ENCODE assay signal across 20 cellular contexts in the genomic region with DNA sequence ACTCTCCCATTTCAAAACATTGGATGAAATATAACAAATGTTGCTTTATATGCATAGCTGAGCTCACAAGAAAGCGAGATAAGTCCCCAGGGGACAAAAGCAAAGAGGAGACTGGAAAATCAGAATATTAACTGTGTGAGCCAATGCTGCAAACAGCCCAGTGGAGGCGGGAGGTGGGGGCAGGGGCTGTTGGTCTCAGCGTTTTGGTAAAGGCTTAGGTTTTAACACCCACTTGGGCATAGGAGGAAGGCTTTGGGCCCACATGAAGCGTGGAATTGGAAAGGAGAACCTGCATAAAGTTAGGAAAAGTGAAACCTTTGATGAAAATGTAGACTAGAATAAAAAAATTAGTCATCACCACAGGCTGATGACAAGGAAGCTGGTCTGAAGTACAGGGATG. TPM values are rescaled to one million over a fixed set of nuclear protein-coding genes. Genes with fewer than 3 reads are reported as not detected.
DNase-seq lines count a peak whose midpoint lies in the region; ATAC-seq and TF ChIP-seq lines count a peak whose summit lies in the region.
"Had no signal": no experiment of that assay in that cellular context is flagged by ENCODE, and none has a peak within 500 bp of the region (broad histone marks: within the 10 kb centered on the region; RNA-seq: fewer than 3 reads in every experiment).

No MANE protein-coding gene starts in this region.

- no peaks in the 10 kb centered on the region for H3K79me2 ChIP-seq in Karpas-422 (ENCODE audit: low read length)

- H3K27me3 Mint-ChIP-seq in endodermal cell (ENCODE audit: insufficient read depth), result peaks cover 42% of the 10 kb centered on the region

- H3K36me3 Mint-ChIP-seq in endodermal cell (ENCODE audit: low read depth), result no peaks in the 10 kb centered on the region
- H3K36me3 Mint-ChIP-seq: CD8-positive, alpha-beta T cell had no signal

- H3K9ac ChIP-seq in Karpas-422 (ENCODE audit: low read length) (no peak overlapping the region), endodermal cell (ENCODE audit: extremely low read depth, low read length, poor library complexity, severe bottlenecking) (no peak overlapping the region)
- H3K9ac ChIP-seq: BLaER1 treated with 17β-estradiol and CSF1 and Interleukin-3, amounts not matched to agents 10 nM and 100 nM had no signal

- H3K4me3 ChIP-seq in Karpas-422 (ENCODE audit: low read length), result no peak overlapping the region
- no peak overlapping the region for H3K4me3 ChIP-seq in endodermal cell (ENCODE audit: low read length)
- H3K4me3 ChIP-seq in SJCRH30, result no peak overlapping the region
- H3K4me3 ChIP-seq: BLaER1 treated with 17β-estradiol and CSF1 and Interleukin-3, amounts not matched to agents 10 nM and 100 nM; GM12878 had no signal

- no peaks in the 10 kb centered on the region for H4K20me1 ChIP-seq in Karpas-422 (ENCODE audit: insufficient read depth, low read depth, low read length)
- H4K20me1 ChIP-seq: BLaER1 treated with 17β-estradiol and CSF1 and Interleukin-3, amounts not matched to agents 10 nM and 100 nM had no signal

- H3K4me2 ChIP-seq in Karpas-422 (ENCODE audit: low read depth, low read length, poor library complexity, severe bottlenecking), result peak overlapping the region; percentile 6
- H3K4me2 ChIP-seq: BLaER1 treated with 17β-estradiol and CSF1 and Interleukin-3, amounts not matched to agents 10 nM and 100 nM had no signal

- H3K9me3 Mint-ChIP-seq in endodermal cell, result peaks cover 16% of the 10 kb centered on the region

- no peak overlapping the region for H2AFZ ChIP-seq in Karpas-422 (ENCODE audit: low read length)

- H3K4me3 Mint-ChIP-seq in endodermal cell, result no peak overlapping the region
- H3K4me3 Mint-ChIP-seq: B cell; CD8-positive, alpha-beta T cell; H9; IgD-negative memory B cell had no signal

- peak; percentile 59 for DNase-seq in COLO829 (ENCODE audit: low spot score)
- no peak for DNase-seq in Karpas-422
- peak; percentile 3 for DNase-seq in endodermal cell
- DNase-seq in middle frontal gyrus (ENCODE audit: extremely low spot score, low spot score), result peak; percentile 1
- no peak for DNase-seq in SJCRH30
- DNase-seq in foreskin keratinocyte, result no peak
- no peak for DNase-seq in activated CD4-positive, alpha-beta T cell treated with anti-CD3 and anti-CD28 coated beads for 1 hour
- DNase-seq: CD8-positive, alpha-beta T cell; COR-L47; DMS 273 treated with DMSO at 0.1 percent for 48 hours; DMS53; DND-41; EL; H9 had no signal

- no peak overlapping the region for H3K27ac Mint-ChIP-seq in endodermal cell
- H3K27ac Mint-ChIP-seq: B cell; CD8-positive, alpha-beta T cell; H9; IgD-negative memory B cell had no signal

- peaks cover 3% of the 10 kb centered on the region for H3K4me1 Mint-ChIP-seq in endodermal cell

- H3K4me1 ChIP-seq in Karpas-422 (ENCODE audit: low read length) (peaks cover 42% of the 10 kb centered on the region), endodermal cell (ENCODE audit: control insufficient read depth, insufficient read depth, low read length) (no peaks in the 10 kb centered on the region), SJCRH30 (no peaks in the 10 kb centered on the region), foreskin keratinocyte (no peaks in the 10 kb centered on the region)

- TF ChIP-seq CTCF in endodermal cell (conservative IDR thresholded peaks at IDR 0.05) (no peak), foreskin keratinocyte (conservative IDR thresholded peaks at IDR 0.05) (no peak)

- ATAC-seq in foreskin keratinocyte, result no peak
- ATAC-seq: CD8-positive, alpha-beta T cell; GM12878; HepG2 had no signal

- H3K9me3 ChIP-seq in Karpas-422 (ENCODE audit: low read length) (peaks cover 7% of the 10 kb centered on the region; the same call in 1 of the 2 replicates), endodermal cell (ENCODE audit: control insufficient read depth, low read length) (peaks cover 15% of the 10 kb centered on the region), SJCRH30 (replicated peaks) (peaks cover 10% of the 10 kb centered on the region; the same call in 1 of the 2 replicates)

- WGBS in endodermal cell (ENCODE audit: insufficient coverage in 1 of 2, insufficient read length in 1 of 2), 2 experiments, result 88 to 92% methylated on average over 2 to 4 of the region's 4 CpGs

- no peaks in the 10 kb centered on the region for H3K9me2 ChIP-seq in Karpas-422 (replicated peaks; ENCODE audit: insufficient read depth, low read length)

- H3K36me3 ChIP-seq in Karpas-422 (ENCODE audit: insufficient read depth, low read length) (peaks cover 13% of the 10 kb centered on the region), endodermal cell (ENCODE audit: control insufficient read depth, insufficient read depth, low read length) (no peaks in the 10 kb centered on the region), SJCRH30 (no peaks in the 10 kb centered on the region)

- H3K27me3 ChIP-seq in Karpas-422 (ENCODE audit: low read length) (no peaks in the 10 kb centered on the region), endodermal cell (ENCODE audit: control insufficient read depth, insufficient read depth, low read length, poor library complexity, severe bottlenecking) (peaks cover 35% of the 10 kb centered on the region), SJCRH30 (no peaks in the 10 kb centered on the region), foreskin keratinocyte (peaks cover 27% of the 10 kb centered on the region)

- H3K27ac ChIP-seq in Karpas-422 (ENCODE audit: low read length), result peak overlapping the region; percentile 25; the same call in 1 of the 2 replicates
- H3K27ac ChIP-seq in endodermal cell (ENCODE audit: low read depth, low read length), result no peak overlapping the region
- no peak overlapping the region for H3K27ac ChIP-seq in SJCRH30
- H3K27ac ChIP-seq in foreskin keratinocyte, result no peak overlapping the region
- H3K27ac ChIP-seq: BLaER1 treated with 17β-estradiol and CSF1 and Interleukin-3, amounts not matched to agents 10 nM and 100 nM had no signal

RNA-seq across cellular contexts. Expression of a gene that starts 30.2 kb away (rescaled TPM):
- total RNA-seq in Karpas-422 (2014; rRNA removed; shearing (Covaris generic); ENCODE audit: low replicate concordance), result 25.3 and 33.0 TPM in 2 replicates
- total RNA-seq in endodermal cell (10 to 100 TPM; 43.0 to 47.6 TPM), foreskin keratinocyte (50.2 and 58.4 TPM in 2 replicates)
- 29.8 TPM for polyA plus RNA-seq in endodermal cell (2013, experiment 1 of 2)
- 31.3 TPM for polyA plus RNA-seq in endodermal cell (2013, experiment 2 of 2)
- total RNA-seq in SJCRH30 (2014; rRNA removed; shearing (Covaris generic)), result 33.4 and 34.4 TPM in 2 replicates
- polyA plus RNA-seq in foreskin keratinocyte, result 62.6 and 71.3 TPM in 2 replicates

RNA-seq across cellular contexts. Expression of a gene that starts 39.7 kb away (rescaled TPM):
- total RNA-seq in Karpas-422 (2014; rRNA removed; shearing (Covaris generic); ENCODE audit: low replicate concordance), result 4.1 and 9.5 TPM in 2 replicates
- total RNA-seq in endodermal cell (1 to 10 TPM; 4.4 to 4.6 TPM), foreskin keratinocyte (0.07 TPM in 1 of 2 replicates, not detected in the other)
- 1.7 TPM for polyA plus RNA-seq in endodermal cell (2013, experiment 1 of 2)
- polyA plus RNA-seq in endodermal cell (2013, experiment 2 of 2), result 1.2 TPM
- total RNA-seq in SJCRH30 (2014; rRNA removed; shearing (Covaris generic)), result 0.81 and 0.89 TPM in 2 replicates
- polyA plus RNA-seq in foreskin keratinocyte, result 0.02 TPM in 2 replicates
- total RNA-seq: A172 had no signal

Comparison
In these comparisons a context has a peak if more than half of its experiments do, and no peak if none do; other contexts are left out.
1. DNase-seq: peak in COLO829 (single experiment), endodermal cell (single experiment) and middle frontal gyrus (single experiment); none in Karpas-422 (single experiment), SJCRH30 (0 of 2), foreskin keratinocyte (0 of 2) and activated CD4-positive, alpha-beta T cell treated with anti-CD3 and anti-CD28 coated beads for 1 hour (single experiment).